10 cellular contexts compared by ENCODE assay signal in genomic region chr21:37139154-37139553, GRCh38.
"Had no signal": no experiment of that assay in that cellular context is flagged by ENCODE, and none has a peak within 500 bp of the region (broad histone marks: within the 10 kb centered on the region; RNA-seq: fewer than 3 reads in every experiment).

No MANE protein-coding gene starts in this region.

- H3K9me3 ChIP-seq: colonic mucosa, heart left ventricle, thyroid gland had no signal

- H3K36me3 ChIP-seq: colonic mucosa had no signal

- H3K27ac Mint-ChIP-seq: memory B cell, T-helper 17 cell had no signal

- DNase-seq: activated CD4-positive, alpha-beta T cell treated with anti-CD3 and anti-CD28 coated beads, Interleukin-2, amount 50 U/mL, for 1 hour; activated naive CD4-positive, alpha-beta T cell treated with anti-CD3 and anti-CD28 coated beads, Interleukin-2, amount 50 U/mL, for 16 hours; colonic mucosa; foreskin melanocyte; heart left ventricle; left ventricle myocardium inferior; T-helper 17 cell; thyroid gland had no signal

- H3K27me3 Mint-ChIP-seq: memory B cell, T-helper 17 cell had no signal

- H3K27ac ChIP-seq: colonic mucosa, heart left ventricle, left ventricle myocardium inferior, parathyroid adenoma, thyroid gland had no signal

- H3K79me2 ChIP-seq: parathyroid adenoma had no signal

- H2AFZ ChIP-seq: parathyroid adenoma had no signal

- H3K4me1 Mint-ChIP-seq: memory B cell had no signal

- H3K9ac ChIP-seq: parathyroid adenoma had no signal

- H3K9me3 Mint-ChIP-seq: memory B cell had no signal

- ATAC-seq: heart left ventricle, T-helper 17 cell had no signal

- H3K4me1 ChIP-seq: colonic mucosa, heart left ventricle, left ventricle myocardium inferior, parathyroid adenoma, thyroid gland had no signal

- H3K4me3 ChIP-seq: colonic mucosa, heart left ventricle, left ventricle myocardium inferior, thyroid gland had no signal

- H3K27me3 ChIP-seq: colonic mucosa, heart left ventricle, thyroid gland had no signal

- H3K4me3 Mint-ChIP-seq: memory B cell, T-helper 17 cell had no signal
